Comparison of ENCODE assay signal across 8 cellular contexts in the genomic region with DNA sequence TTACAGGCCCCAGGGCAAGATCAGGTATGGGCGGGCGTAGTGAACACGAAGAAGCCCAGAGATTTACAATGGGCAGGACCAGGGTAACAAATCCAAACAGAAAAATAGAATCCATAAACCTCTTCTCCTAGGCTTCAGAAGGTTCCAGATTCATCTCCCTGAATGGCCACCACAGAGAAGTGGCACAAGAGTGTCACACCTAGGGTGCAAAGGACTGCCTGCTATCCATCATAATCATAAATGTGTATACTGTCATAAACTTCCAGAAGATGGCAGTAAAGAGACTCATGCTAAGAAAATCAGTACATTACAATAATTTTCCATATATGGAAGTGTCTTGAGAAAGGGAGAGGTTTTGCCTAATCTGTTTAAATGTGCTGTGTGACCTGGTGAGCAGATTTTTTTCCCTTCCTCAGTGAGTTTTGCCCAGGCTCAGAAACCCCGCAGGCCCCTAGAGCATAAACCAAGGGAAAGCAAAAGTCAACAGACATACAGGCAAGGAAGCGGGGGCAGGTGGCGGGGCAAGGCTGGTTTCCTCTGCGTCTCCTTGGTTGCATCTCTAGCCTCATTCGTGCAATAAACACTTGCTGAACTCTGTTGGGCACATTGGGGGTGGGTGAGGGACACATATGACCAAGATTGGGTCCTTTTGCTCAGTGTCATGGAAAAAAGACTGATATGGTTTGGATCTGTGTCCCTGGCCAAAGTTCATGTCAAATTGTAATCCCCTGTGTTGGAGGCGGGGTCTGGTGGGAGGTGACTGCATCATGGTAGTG.
DNase-seq lines count a peak whose midpoint lies in the region; ATAC-seq, FAIRE-seq and TF ChIP-seq lines count a peak whose summit lies in the region.

No MANE protein-coding gene starts in this region.

- H2AFZ ChIP-seq in OCI-LY7 (ENCODE audit: low read length) = no peak overlapping the region

- no peak overlapping the region for H3K27ac ChIP-seq in CD4-positive, alpha-beta T cell (ENCODE audit: low read depth, low read length)
- H3K27ac ChIP-seq in OCI-LY7 (ENCODE audit: low read depth, low read length, poor library complexity, severe bottlenecking) = no peak overlapping the region

- ATAC-seq in CD4-positive, alpha-beta T cell (ENCODE audit: poor library complexity) = peak; percentile 58
- ATAC-seq in GM19351 (IDR thresholded peaks at IDR 0.05; ENCODE audit: unreplicated experiment) (peak; percentile 60), esophagus mucosa (peak; percentile 6), HG03196 (IDR thresholded peaks at IDR 0.05; ENCODE audit: unreplicated experiment) (no peak)

- peaks cover 11% of the 10 kb centered on the region for H3K4me1 Mint-ChIP-seq in CD4-positive, alpha-beta T cell (ENCODE audit: low read depth)

- intact Hi-C loops in CD4-positive, alpha-beta T cell (cut with DNase I, micrococcal nuclease) = loop anchor here (2.0 kb wide), 1 partner anchor 40 kb away; no protein-coding TSS in a partner anchor
- intact Hi-C loops in OCI-LY7 (cut with micrococcal nuclease; ENCODE audit: unreplicated experiment) = loop anchor here (1.0 kb wide), 1 partner anchor 41 kb away; no protein-coding TSS in a partner anchor

- peaks cover 7% of the 10 kb centered on the region for H3K9me3 ChIP-seq in CD4-positive, alpha-beta T cell (ENCODE audit: control insufficient read depth, low read length)
- peaks cover 11% of the 10 kb centered on the region; the same call in 1 of the 2 replicates for H3K9me3 ChIP-seq in OCI-LY7 (ENCODE audit: low read length)

- H4K20me1 ChIP-seq in OCI-LY7 (ENCODE audit: insufficient read depth, low read length) = no peaks in the 10 kb centered on the region

- no peaks in the 10 kb centered on the region for H3K36me3 ChIP-seq in OCI-LY7 (ENCODE audit: insufficient read depth, low read length)

- no peak overlapping the region for H3K27ac Mint-ChIP-seq in CD4-positive, alpha-beta T cell

- peaks cover 3% of the 10 kb centered on the region for H3K9me3 Mint-ChIP-seq in CD4-positive, alpha-beta T cell

- no peaks in the 10 kb centered on the region for H3K4me1 ChIP-seq in OCI-LY7 (ENCODE audit: insufficient read depth, low read length, poor library complexity, severe bottlenecking)

- H3K4me3 Mint-ChIP-seq in CD4-positive, alpha-beta T cell = peak overlapping the region; percentile 76

- no peaks in the 10 kb centered on the region for H3K79me2 ChIP-seq in OCI-LY7 (ENCODE audit: insufficient read depth, low read depth, low read length)

- H3K27me3 Mint-ChIP-seq in CD4-positive, alpha-beta T cell = peaks cover 32% of the 10 kb centered on the region

- H3K36me3 Mint-ChIP-seq in CD4-positive, alpha-beta T cell (ENCODE audit: low read depth) = no peaks in the 10 kb centered on the region

- H3K27me3 ChIP-seq in CD4-positive, alpha-beta T cell (ENCODE audit: control insufficient read depth, insufficient read depth, low read length) = peaks cover 9% of the 10 kb centered on the region

- no peak overlapping the region for H3K4me3 ChIP-seq in OCI-LY7 (ENCODE audit: low read depth, low read length, poor library complexity, severe bottlenecking)

- no TSS peak for BruUV-seq in OCI-LY7 (replicated peaks; lab: Mats Ljungman, UMichigan)

- POLR2A ChIA-PET in CD4-positive, alpha-beta T cell (lab: Charles Lee) = no interaction called here
- POLR2A ChIA-PET in OCI-LY7 (lab: Charles Lee) = no interaction called here

- H3K9me2 ChIP-seq in OCI-LY7 (ENCODE audit: insufficient read depth, low read length) = no peaks in the 10 kb centered on the region

- no peak for FAIRE-seq in GM12891 (lab: Jason Lieb, UNC)

- peak; percentile 34 for TF ChIP-seq CTCF in CD4-positive, alpha-beta T cell (IDR thresholded peaks at IDR 0.05)
- peak; percentile 72 for TF ChIP-seq CTCF in OCI-LY7 (conservative IDR thresholded peaks at IDR 0.05; ENCODE audit: low read length)

- DNase-seq in CD4-positive, alpha-beta T cell = no peak
- peak; percentile 31 for DNase-seq in OCI-LY7 (ENCODE audit: low spot score)
- no peak for DNase-seq in activated gamma-delta T cell (lab: John Stamatoyannopoulos, UW)
- DNase-seq in NCI-H2081 treated with DMSO at 0.1 percent for 48 hours (lab: John Stamatoyannopoulos, UW) = no peak
- DNase-seq in GM12891 (ENCODE audit: insufficient read length, low spot score) = no peak

- TF ChIP-seq POLR2A in GM12891 (IDR thresholded peaks at IDR 0.05; ENCODE audit: low read depth, low read length) = no peak

- CTCF ChIA-PET in CD4-positive, alpha-beta T cell (lab: Charles Lee) = no interaction called here
- CTCF ChIA-PET in OCI-LY7 (lab: Charles Lee; ENCODE audit: unreplicated experiment) = no interaction called here

- no peak overlapping the region for H3K4me2 ChIP-seq in OCI-LY7 (ENCODE audit: low read length)

TF ChIP-seq in GM12891, 5 proteins besides CTCF, POLR2A, EP300 and RAD21:
- TF ChIP-seq POU2F2 (IDR thresholded peaks at IDR 0.05; ENCODE audit: low read depth, low read length) = no peak
